ENCODE assay signal across 8 cellular contexts in genomic region chr6:142819603-142820335, GRCh38.
DNase-seq lines count a peak whose midpoint lies in the region; ATAC-seq and TF ChIP-seq lines count a peak whose summit lies in the region.

No MANE protein-coding gene starts in this region.

- H3K4me1 ChIP-seq in endocrine pancreas (ENCODE audit: control insufficient read depth, insufficient read depth, low read length): peaks cover 8% of the 10 kb centered on the region

- peak overlapping the region; percentile 22 for H3K4me3 ChIP-seq in WI38 (ENCODE audit: low read depth, low read length)
- H3K4me3 ChIP-seq in endocrine pancreas (ENCODE audit: control insufficient read depth, insufficient read depth, low read length): peak overlapping the region; percentile 91

- no peaks in the 10 kb centered on the region for H3K9me3 ChIP-seq in endocrine pancreas (ENCODE audit: control insufficient read depth, low read length)

- TF ChIP-seq CTCF in WI38 (IDR thresholded peaks at IDR 0.05; ENCODE audit: low read depth, low read length): no peak
- TF ChIP-seq CTCF in omental fat pad (IDR thresholded peaks at IDR 0.05): no peak

- ATAC-seq in GM19452 (IDR thresholded peaks at IDR 0.05; ENCODE audit: unreplicated experiment) (peak; percentile 66), HG03520 (IDR thresholded peaks at IDR 0.05; ENCODE audit: unreplicated experiment) (peak; percentile 56), omental fat pad (ENCODE audit: low FRiP score) (peak; percentile 63)

- H3K9ac ChIP-seq in endocrine pancreas (ENCODE audit: control insufficient read depth, insufficient read depth, low read length): peak overlapping the region; percentile 56

- no peaks in the 10 kb centered on the region for H3K27me3 ChIP-seq in endocrine pancreas (ENCODE audit: control insufficient read depth, insufficient read depth, low read length)

- no peaks in the 10 kb centered on the region for H3K36me3 ChIP-seq in endocrine pancreas (ENCODE audit: control insufficient read depth, insufficient read depth, low read length)

- DNase-seq in COLO829 (ENCODE audit: low spot score) (peak; percentile 9), omental fat pad (ENCODE audit: low spot score) (no peak), NCI-H446 (lab: John Stamatoyannopoulos, UW) (no peak), islet precursor cell (no peak)
